11 cellular contexts compared by ENCODE assay signal in genomic region chr9:106921989-106922388, GRCh38. TPM values are rescaled to one million over a fixed set of nuclear protein-coding genes. Genes with fewer than 3 reads are reported as not detected.
DNase-seq lines count a peak whose midpoint lies in the region; FAIRE-seq and TF ChIP-seq lines count a peak whose summit lies in the region.
"Had no signal": no experiment of that assay in that cellular context is flagged by ENCODE, and none has a peak within 500 bp of the region (broad histone marks: within the 10 kb centered on the region; RNA-seq: fewer than 3 reads in every experiment).

No MANE protein-coding gene starts in this region.

- H3K27ac Mint-ChIP-seq in HFFc6 = peak overlapping the region; percentile 88
- H3K27ac Mint-ChIP-seq: naive B cell; stimulated activated naive CD8-positive, alpha-beta T cell treated with anti-CD3 and anti-CD28 coated beads, Interleukin-15, amount 100 ng/mL, for 72 hours had no signal

- no peak for FAIRE-seq in keratinocyte (lab: Jason Lieb, UNC)

- peaks cover 50% of the 10 kb centered on the region for H3K4me1 Mint-ChIP-seq in HFFc6 (ENCODE audit: low read depth)
- H3K4me1 Mint-ChIP-seq: central memory CD8-positive, alpha-beta T cell; naive B cell had no signal

- H3K9me3 ChIP-seq in keratinocyte (ENCODE audit: control insufficient read depth, low read depth, low read length) (no peaks in the 10 kb centered on the region), suprapubic skin (no peaks in the 10 kb centered on the region)

- TF ChIP-seq CTCF in HFFc6 (IDR thresholded peaks at IDR 0.05) = no peak
- TF ChIP-seq CTCF in brain microvascular endothelial cell (IDR thresholded peaks at IDR 0.05; ENCODE audit: low read depth, low read length, missing control alignments) = no peak
- no peak for TF ChIP-seq CTCF in keratinocyte (optimal IDR thresholded peaks at IDR 0.05 in 1 of 3, IDR thresholded peaks at IDR 0.05 in 1 of 3, conservative IDR thresholded peaks at IDR 0.05 in 1 of 3; ENCODE audit: extremely low read depth in 1 of 3, insufficient read depth in 2 of 3, low read length in 3 of 3)
- TF ChIP-seq CTCF in suprapubic skin (IDR thresholded peaks at IDR 0.05) = no peak

- peaks cover 32% of the 10 kb centered on the region for H3K4me1 ChIP-seq in keratinocyte (ENCODE audit: control insufficient read depth, extremely low read depth, insufficient read depth, low read length)
- peaks cover 36% of the 10 kb centered on the region for H3K4me1 ChIP-seq in suprapubic skin

- DNase-seq in HFFc6 (no peak), brain microvascular endothelial cell (no peak), keratinocyte (ENCODE audit: low read depth, low spot score) (no peak), suprapubic skin (ENCODE audit: low spot score in 2 of 2) (no peak), NCI-H82 (lab: John Stamatoyannopoulos, UW) (no peak), NCI-H226 (no peak), kidney glomerular epithelial cell (lab: John Stamatoyannopoulos, UW) (no peak)
- no peak for DNase-seq in stimulated activated CD4-positive, alpha-beta T cell treated with anti-CD3 and anti-CD28 coated beads, Interleukin-15, amount 100 ng/mL, for 24 hours
- DNase-seq: naive B cell; stimulated activated naive CD8-positive, alpha-beta T cell treated with anti-CD3 and anti-CD28 coated beads, Interleukin-15, amount 100 ng/mL, for 72 hours had no signal

- in situ Hi-C loops in brain microvascular endothelial cell (cut with HindIII; ENCODE audit: low pct_ligation_motif_present, low sequenced_read_pairs) = no loop called here

- no peak for TF ChIP-seq POLR2A in suprapubic skin (IDR thresholded peaks at IDR 0.05)

- dilution Hi-C loops in keratinocyte (cut with MboI; ENCODE audit: extremely low pct_ligation_motif_present, low sequenced_read_pairs) = no loop called here

- H3K79me2 ChIP-seq in keratinocyte (ENCODE audit: control insufficient read depth, insufficient read depth, low read length) = peaks cover 8% of the 10 kb centered on the region

- 50% methylated on average over 2 of the region's 2 CpGs for WGBS in suprapubic skin

- no peak for TF ChIP-seq EP300 in suprapubic skin (IDR thresholded peaks at IDR 0.05)

- peak overlapping the region; percentile 69; the same call in 1 of the 2 replicates for H3K4me3 Mint-ChIP-seq in HFFc6
- H3K4me3 Mint-ChIP-seq: central memory CD8-positive, alpha-beta T cell; naive B cell; stimulated activated naive CD8-positive, alpha-beta T cell treated with anti-CD3 and anti-CD28 coated beads, Interleukin-15, amount 100 ng/mL, for 72 hours had no signal

- H3K4me3 ChIP-seq in brain microvascular endothelial cell (ENCODE audit: low read depth, low read length) = no peak overlapping the region
- no peak overlapping the region for H3K4me3 ChIP-seq in keratinocyte (ENCODE audit: control insufficient read depth in 2 of 3, extremely low read depth in 1 of 3, insufficient read depth in 2 of 3, low read depth in 1 of 3, low read length in 3 of 3)
- peak overlapping the region; percentile 9 for H3K4me3 ChIP-seq in suprapubic skin

- H3K4me2 ChIP-seq in keratinocyte (ENCODE audit: control insufficient read depth, extremely low read depth, insufficient read depth, low read depth, low read length) = peak overlapping the region; percentile 84

- H3K27me3 ChIP-seq in brain microvascular endothelial cell (replicated peaks) = no peaks in the 10 kb centered on the region
- no peaks in the 10 kb centered on the region for H3K27me3 ChIP-seq in keratinocyte (ENCODE audit: control insufficient read depth, extremely low read depth, insufficient read depth, low read length)
- no peaks in the 10 kb centered on the region for H3K27me3 ChIP-seq in suprapubic skin

- H3K27ac ChIP-seq in brain microvascular endothelial cell = peak overlapping the region; percentile 67
- peak overlapping the region; percentile 84 for H3K27ac ChIP-seq in keratinocyte (ENCODE audit: control insufficient read depth, insufficient read depth, low read length)
- peak overlapping the region; percentile 78 for H3K27ac ChIP-seq in suprapubic skin

- H3K9me1 ChIP-seq in keratinocyte (ENCODE audit: control insufficient read depth, extremely low read depth, insufficient read depth, low read length) = no peaks in the 10 kb centered on the region

- no peak overlapping the region for H3K9ac ChIP-seq in keratinocyte (ENCODE audit: control insufficient read depth, extremely low read depth, insufficient read depth, low read length)

- H3K36me3 ChIP-seq in brain microvascular endothelial cell (replicated peaks) (peaks cover 11% of the 10 kb centered on the region), keratinocyte (ENCODE audit: control insufficient read depth in 2 of 2, extremely low read depth in 1 of 2, insufficient read depth in 2 of 2, low read length in 2 of 2) (peaks cover 18 to 31% of the 10 kb centered on the region in 2 experiments), suprapubic skin (peaks cover 31% of the 10 kb centered on the region)

- H2AFZ ChIP-seq in keratinocyte (ENCODE audit: control insufficient read depth, low read length) = no peak overlapping the region

- no peaks in the 10 kb centered on the region; the same call in 1 of the 2 replicates for H3K27me3 Mint-ChIP-seq in HFFc6 (ENCODE audit: insufficient read depth)
- H3K27me3 Mint-ChIP-seq: central memory CD8-positive, alpha-beta T cell; naive B cell; stimulated activated naive CD8-positive, alpha-beta T cell treated with anti-CD3 and anti-CD28 coated beads, Interleukin-15, amount 100 ng/mL, for 72 hours had no signal

- no peaks in the 10 kb centered on the region for H3K9me3 Mint-ChIP-seq in HFFc6

- peaks cover 48% of the 10 kb centered on the region for H3K36me3 Mint-ChIP-seq in HFFc6 (ENCODE audit: low read depth)
- H3K36me3 Mint-ChIP-seq: naive B cell had no signal

- H4K20me1 ChIP-seq in keratinocyte (ENCODE audit: control insufficient read depth, extremely low read depth, insufficient read depth, low read length) = no peaks in the 10 kb centered on the region

RNA-seq across cellular contexts. Expression of gene ZNF462, which starts 59.0 kb away (rescaled TPM):
- total RNA-seq in HFFc6 (2021; fragmentation: NEBNext Ultra II Directional; extraction: Animal tissue kit (Norgen Biotek cat#: 25700)) = 10 to 100 TPM; 10.1 to 18.9 (median 15.6) TPM
- polyA plus RNA-seq in keratinocyte = 6.9 to 9.5 TPM (median 7.8 TPM) in 3 replicates
- polyA plus RNA-seq in keratinocyte (2011; ENCODE audit: low read depth) = 7.5 TPM
- 7.5 and 7.9 TPM in 2 replicates for polyA plus RNA-seq in keratinocyte (2011; cell fraction: cytosol; rRNA removed)
- 31.0 and 35.9 TPM in 2 replicates for polyA plus RNA-seq in keratinocyte (2011; cell fraction: nucleus; rRNA removed)
- 3.9 and 10.5 TPM in 2 replicates for polyA plus RNA-seq in keratinocyte (2012; ENCODE audit: low replicate concordance)
- polyA minus RNA-seq in keratinocyte = 28.3 to 79.5 TPM (median 44.0 TPM) in 3 replicates
- 18.6 TPM for polyA minus RNA-seq in keratinocyte (2011; cell fraction: cytosol; rRNA and poly(A)+ RNA removed)
- 49.9 and 97.1 TPM in 2 replicates for polyA minus RNA-seq in keratinocyte (2011; cell fraction: nucleus; rRNA and poly(A)+ RNA removed)
- 10 to 100 TPM; 16.4 to 35.2 (median 29.7) TPM for total RNA-seq in suprapubic skin
